Comparison of ENCODE assay signal across 15 cellular contexts in the genomic region with DNA sequence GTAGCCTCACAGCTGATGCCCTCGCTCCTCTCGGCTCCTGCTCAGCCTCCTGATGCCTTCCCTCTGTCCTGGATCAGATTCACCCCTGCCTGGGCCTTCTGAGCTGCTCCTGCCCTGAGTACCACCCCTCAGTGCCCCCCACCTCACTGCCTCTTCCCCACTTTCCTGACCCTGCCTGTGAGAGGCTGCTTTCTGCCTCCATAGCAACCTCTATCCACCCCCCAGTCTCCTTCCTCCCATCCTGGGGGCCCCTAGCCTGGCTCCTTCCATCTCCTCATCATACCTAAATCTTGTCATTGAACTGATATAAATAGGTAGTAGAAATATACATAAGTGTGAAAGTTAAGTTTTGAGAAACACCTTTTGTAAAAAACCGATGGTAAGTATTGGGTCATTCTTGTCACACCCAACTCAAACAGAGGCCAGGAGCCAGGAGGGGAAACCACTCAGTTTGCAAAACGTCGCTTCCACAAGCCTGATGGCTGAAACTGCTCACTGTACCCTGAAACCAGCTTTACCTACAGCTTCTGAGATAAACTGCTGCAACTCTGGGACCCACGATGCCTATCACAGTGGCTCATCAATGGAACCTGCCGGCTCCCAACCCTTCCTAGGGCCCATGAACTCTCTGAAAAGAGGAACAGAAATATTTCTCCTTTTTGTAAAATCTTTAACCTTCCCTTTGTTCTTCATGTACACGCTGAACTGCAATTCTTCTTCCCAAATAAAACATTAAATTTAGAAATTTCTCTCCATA. TPM values are rescaled to one million over a fixed set of nuclear protein-coding genes. Genes with fewer than 3 reads are reported as not detected.
DNase-seq lines count a peak whose midpoint lies in the region; ATAC-seq and TF ChIP-seq lines count a peak whose summit lies in the region.
"Had no signal": no experiment of that assay in that cellular context is flagged by ENCODE, and none has a peak within 500 bp of the region (broad histone marks: within the 10 kb centered on the region; RNA-seq: fewer than 3 reads in every experiment).

No MANE protein-coding gene starts in this region.

- no peak for ATAC-seq in left ventricle myocardium superior
- ATAC-seq in central memory CD8-positive, alpha-beta T cell (replicated peaks; ENCODE audit: extremely low read depth, poor library complexity, severe bottlenecking): no peak
- ATAC-seq in GM19395 (IDR thresholded peaks at IDR 0.05; ENCODE audit: unreplicated experiment): no peak

- no peaks in the 10 kb centered on the region for H3K27me3 Mint-ChIP-seq in central memory CD8-positive, alpha-beta T cell

- H3K36me3 Mint-ChIP-seq in central memory CD8-positive, alpha-beta T cell (ENCODE audit: insufficient read depth): peaks cover 33% of the 10 kb centered on the region

- H3K36me3 ChIP-seq in left ventricle myocardium inferior: no peaks in the 10 kb centered on the region
- H3K36me3 ChIP-seq in thymus (ENCODE audit: control insufficient read depth, insufficient read depth): no peaks in the 10 kb centered on the region
- H3K36me3 ChIP-seq: adrenal gland, colonic mucosa had no signal

- peak overlapping the region; percentile 69 for H3K4me3 Mint-ChIP-seq in central memory CD8-positive, alpha-beta T cell
- H3K4me3 Mint-ChIP-seq: nephron had no signal

- 68% methylated on average over 8 of the region's 8 CpGs for WGBS in thymus

- no peak for TF ChIP-seq CTCF in left ventricle myocardium inferior (IDR thresholded peaks at IDR 0.05; ENCODE audit: borderline replicate concordance)

- H3K27ac Mint-ChIP-seq in central memory CD8-positive, alpha-beta T cell (ENCODE audit: low read depth): peak overlapping the region; percentile 99
- H3K27ac Mint-ChIP-seq: nephron had no signal

- H3K27ac ChIP-seq in left ventricle myocardium inferior (replicated peaks) (no peak overlapping the region), thymus (ENCODE audit: low read depth) (peak overlapping the region; percentile 31)
- H3K27ac ChIP-seq: adrenal gland, colonic mucosa had no signal

- H3K4me3 ChIP-seq in left ventricle myocardium inferior: no peak overlapping the region
- H3K4me3 ChIP-seq in thymus (ENCODE audit: low read length): no peak overlapping the region
- H3K4me3 ChIP-seq: adrenal gland, colonic mucosa had no signal

- H3K4me1 ChIP-seq in left ventricle myocardium inferior (peaks cover 19% of the 10 kb centered on the region), thymus (ENCODE audit: control insufficient read depth, insufficient read depth, low read length) (peaks cover 9% of the 10 kb centered on the region)
- H3K4me1 ChIP-seq: adrenal gland, colonic mucosa had no signal

- H3K9me3 Mint-ChIP-seq in central memory CD8-positive, alpha-beta T cell: no peaks in the 10 kb centered on the region
- H3K9me3 Mint-ChIP-seq: nephron had no signal

- intact Hi-C loops in left ventricle myocardium superior (cut with micrococcal nuclease): no loop called here
- intact Hi-C loops in left ventricle myocardium inferior (cut with micrococcal nuclease): no loop called here

- H3K27me3 ChIP-seq in left ventricle myocardium inferior (ENCODE audit: low read depth) (peaks cover 6% of the 10 kb centered on the region), thymus (ENCODE audit: control insufficient read depth, insufficient read depth) (no peaks in the 10 kb centered on the region)
- H3K27me3 ChIP-seq: adrenal gland, colonic mucosa had no signal

- H3K9me3 ChIP-seq in left ventricle myocardium inferior (replicated peaks): no peaks in the 10 kb centered on the region
- no peaks in the 10 kb centered on the region for H3K9me3 ChIP-seq in thymus (ENCODE audit: control insufficient read depth)
- H3K9me3 ChIP-seq: adrenal gland, colonic mucosa had no signal

- DNase-seq in left ventricle myocardium superior (peak; percentile 15), left ventricle myocardium inferior (no peak), RPMI8226 (peak; percentile 76), COR-L47 (lab: John Stamatoyannopoulos, UW) (no peak), HuH-7 (ENCODE audit: low spot score) (no peak)
- DNase-seq in central memory CD8-positive, alpha-beta T cell (ENCODE audit: low spot score in 2 of 2): no peak
- DNase-seq: activated CD4-positive, CD25-positive, alpha-beta regulatory T cell; adrenal gland; colonic mucosa; NCI-H1092; NCI-H524 had no signal

- peaks cover 89% of the 10 kb centered on the region for H3K4me1 Mint-ChIP-seq in central memory CD8-positive, alpha-beta T cell

RNA-seq across cellular contexts. Expression of gene APOBEC3H, which starts 4.8 kb away (rescaled TPM):
- total RNA-seq in left ventricle myocardium superior (0.40 TPM), left ventricle myocardium inferior (0.41 TPM)
- 5.4 TPM for polyA plus RNA-seq in thymus
- total RNA-seq: skeletal muscle tissue had no signal

RNA-seq across cellular contexts. Expression of gene APOBEC3G, which starts 15.2 kb away (rescaled TPM):
- 3.9 TPM for total RNA-seq in left ventricle myocardium superior
- total RNA-seq in left ventricle myocardium inferior: 4.2 TPM
- polyA plus RNA-seq in thymus: 43.1 TPM

RNA-seq across cellular contexts. Expression of gene APOBEC3F, which starts 51.6 kb away (rescaled TPM):
- total RNA-seq in left ventricle myocardium superior: 4.4 TPM
- total RNA-seq in left ventricle myocardium inferior: 4.8 TPM
- polyA plus RNA-seq in thymus: 7.2 TPM

Comparison
In these comparisons a context has a peak if more than half of its experiments do, and no peak if none do; other contexts are left out.
1. DNase-seq: peak in left ventricle myocardium superior (single experiment) and RPMI8226 (single experiment); none in left ventricle myocardium inferior (single experiment), central memory CD8-positive, alpha-beta T cell (0 of 2), COR-L47 (single experiment) and HuH-7 (single experiment).